In genomic region chr5:9861664-9862256, GRCh38 we compare ENCODE assay signal across 25 cellular contexts.
DNase-seq lines count a peak whose midpoint lies in the region; ATAC-seq and TF ChIP-seq lines count a peak whose summit lies in the region.
"Had no signal": no experiment of that assay in that cellular context is flagged by ENCODE, and none has a peak within 500 bp of the region (broad histone marks: within the 10 kb centered on the region; RNA-seq: fewer than 3 reads in every experiment).

No MANE protein-coding gene starts in this region.

- H3K4me1 ChIP-seq in adipocyte (ENCODE audit: control insufficient read depth, insufficient read depth, low read length) = peaks cover 8% of the 10 kb centered on the region
- H3K4me1 ChIP-seq in left ventricle myocardium inferior = no peaks in the 10 kb centered on the region

- TF ChIP-seq CTCF in left ventricle myocardium inferior (IDR thresholded peaks at IDR 0.05; ENCODE audit: borderline replicate concordance) = no peak

- H3K4me1 Mint-ChIP-seq in stimulated activated naive CD8-positive, alpha-beta T cell treated with anti-CD3 and anti-CD28 coated beads, Interleukin-15, amount 100 ng/mL, for 72 hours = no peaks in the 10 kb centered on the region
- H3K4me1 Mint-ChIP-seq: activated B cell treated with CpG ODN at 0.5 μM for 24 hours; activated naive CD8-positive, alpha-beta T cell treated with anti-CD3 and anti-CD28 coated beads for 36 hours; immature natural killer cell; stimulated activated effector memory CD8-positive, alpha-beta T cell treated with anti-CD3 and anti-CD28 coated beads, Interleukin-12 subunit alpha, Interleukin-12 subunit beta, amount 100 ng/mL, for 72 hours had no signal

- H3K9me3 ChIP-seq in adipocyte (ENCODE audit: control insufficient read depth, low read length) = peaks cover 27% of the 10 kb centered on the region
- H3K9me3 ChIP-seq in left ventricle myocardium inferior (replicated peaks) = peaks cover 40% of the 10 kb centered on the region

- H3K36me3 ChIP-seq in adipocyte (ENCODE audit: control insufficient read depth, insufficient read depth, low read length, severe bottlenecking) = no peaks in the 10 kb centered on the region
- no peaks in the 10 kb centered on the region for H3K36me3 ChIP-seq in left ventricle myocardium inferior

- no peak overlapping the region for H3K9ac ChIP-seq in adipocyte (ENCODE audit: low read length)

- DNase-seq in stimulated activated naive CD8-positive, alpha-beta T cell treated with anti-CD3 and anti-CD28 coated beads, Interleukin-15, amount 100 ng/mL, for 72 hours = no peak
- no peak for DNase-seq in stimulated activated naive CD8-positive, alpha-beta T cell treated with anti-CD3 and anti-CD28 coated beads, Interleukin-15, Interleukin-2, amounts not matched to agents 100 U/mL and 50 U/mL, for 24 hours
- DNase-seq in adipocyte (ENCODE audit: low read depth) = peak; percentile 41
- peak; percentile 3 for DNase-seq in kidney glomerular epithelial cell (lab: John Stamatoyannopoulos, UW)
- no peak for DNase-seq in left ventricle myocardium inferior
- no peak for DNase-seq in activated CD4-positive, alpha-beta T cell treated with anti-CD3 and anti-CD28 coated beads for 1 hour
- DNase-seq in NCI-H526 (lab: John Stamatoyannopoulos, UW) = no peak
- DNase-seq: 8988T; activated B cell treated with CpG ODN at 0.5 μM for 24 hours; activated CD4-positive, alpha-beta memory T cell treated with anti-CD3 and anti-CD28 coated beads for 36 hours; activated naive CD8-positive, alpha-beta T cell treated with anti-CD3 and anti-CD28 coated beads for 36 hours; endodermal cell; HCEC 1CT; immature natural killer cell; KG1; NCI-H1694; NCI-H2171; NCI-H524; stimulated activated CD4-positive, alpha-beta T cell treated with anti-CD3 and anti-CD28 coated beads, Interleukin-1b, Interleukin-23, amount 100 ng/mL, for 48 hours; T1000 had no signal

- no peaks in the 10 kb centered on the region for H3K27me3 Mint-ChIP-seq in stimulated activated naive CD8-positive, alpha-beta T cell treated with anti-CD3 and anti-CD28 coated beads, Interleukin-15, amount 100 ng/mL, for 72 hours
- H3K27me3 Mint-ChIP-seq: activated B cell treated with CpG ODN at 0.5 μM for 24 hours; activated CD4-positive, alpha-beta memory T cell treated with anti-CD3 and anti-CD28 coated beads for 36 hours; activated naive CD8-positive, alpha-beta T cell treated with anti-CD3 and anti-CD28 coated beads for 36 hours; progenitor cell of endocrine pancreas had no signal

- peaks cover 21 to 23% of the 10 kb centered on the region in 2 donors for H3K9me3 Mint-ChIP-seq in stimulated activated naive CD8-positive, alpha-beta T cell treated with anti-CD3 and anti-CD28 coated beads, Interleukin-15, amount 100 ng/mL, for 72 hours

- H3K4me3 Mint-ChIP-seq in stimulated activated naive CD8-positive, alpha-beta T cell treated with anti-CD3 and anti-CD28 coated beads, Interleukin-15, amount 100 ng/mL, for 72 hours = no peak overlapping the region
- H3K4me3 Mint-ChIP-seq: activated B cell treated with CpG ODN at 0.5 μM for 24 hours; activated CD4-positive, alpha-beta memory T cell treated with anti-CD3 and anti-CD28 coated beads for 36 hours; activated naive CD8-positive, alpha-beta T cell treated with anti-CD3 and anti-CD28 coated beads for 36 hours; endodermal cell; immature natural killer cell; stimulated activated effector memory CD8-positive, alpha-beta T cell treated with anti-CD3 and anti-CD28 coated beads, Interleukin-12 subunit alpha, Interleukin-12 subunit beta, amount 100 ng/mL, for 72 hours had no signal

- no peak overlapping the region for H3K4me3 ChIP-seq in adipocyte (ENCODE audit: low read length)
- no peak overlapping the region for H3K4me3 ChIP-seq in left ventricle myocardium inferior
- H3K4me3 ChIP-seq: SK-N-MC had no signal

- H3K27me3 ChIP-seq in adipocyte (replicated peaks; ENCODE audit: control insufficient read depth, insufficient read depth, low read length) (peaks cover 18% of the 10 kb centered on the region), left ventricle myocardium inferior (ENCODE audit: low read depth) (no peaks in the 10 kb centered on the region)

- H3K27ac Mint-ChIP-seq in stimulated activated naive CD8-positive, alpha-beta T cell treated with anti-CD3 and anti-CD28 coated beads, Interleukin-15, amount 100 ng/mL, for 72 hours = no peak overlapping the region
- H3K27ac Mint-ChIP-seq: activated B cell treated with CpG ODN at 0.5 μM for 24 hours; activated CD4-positive, alpha-beta memory T cell treated with anti-CD3 and anti-CD28 coated beads for 36 hours; activated naive CD8-positive, alpha-beta T cell treated with anti-CD3 and anti-CD28 coated beads for 36 hours; endodermal cell; immature natural killer cell; progenitor cell of endocrine pancreas; stimulated activated effector memory CD8-positive, alpha-beta T cell treated with anti-CD3 and anti-CD28 coated beads, Interleukin-12 subunit alpha, Interleukin-12 subunit beta, amount 100 ng/mL, for 72 hours had no signal

- intact Hi-C loops in left ventricle myocardium inferior (cut with micrococcal nuclease) = no loop called here

- ATAC-seq in stimulated activated naive CD8-positive, alpha-beta T cell treated with anti-CD3 and anti-CD28 coated beads, Interleukin-15, amount 100 ng/mL, for 72 hours = peak; percentile 9
- no peak for ATAC-seq in stimulated activated naive CD8-positive, alpha-beta T cell treated with anti-CD3 and anti-CD28 coated beads, Interleukin-15, Interleukin-2, amounts not matched to agents 100 U/mL and 50 U/mL, for 24 hours
- ATAC-seq in GM21529 (IDR thresholded peaks at IDR 0.05; ENCODE audit: unreplicated experiment) = no peak
- ATAC-seq: stimulated activated effector memory CD8-positive, alpha-beta T cell treated with anti-CD3 and anti-CD28 coated beads, Interleukin-12 subunit alpha, Interleukin-12 subunit beta, amount 100 ng/mL, for 72 hours had no signal

- H3K27ac ChIP-seq in left ventricle myocardium inferior (replicated peaks) = no peak overlapping the region
- H3K27ac ChIP-seq: C4-2B, SK-N-MC had no signal

Comparison
In these comparisons a context has a peak if more than half of its experiments do, and no peak if none do; other contexts are left out.
1. DNase-seq: peak in adipocyte (single experiment) and kidney glomerular epithelial cell (single experiment); none in stimulated activated naive CD8-positive, alpha-beta T cell treated with anti-CD3 and anti-CD28 coated beads, Interleukin-15, amount 100 ng/mL, for 72 hours (0 of 2), stimulated activated naive CD8-positive, alpha-beta T cell treated with anti-CD3 and anti-CD28 coated beads, Interleukin-15, Interleukin-2, amounts not matched to agents 100 U/mL and 50 U/mL, for 24 hours (single experiment), left ventricle myocardium inferior (single experiment), activated CD4-positive, alpha-beta T cell treated with anti-CD3 and anti-CD28 coated beads for 1 hour (single experiment) and NCI-H526 (0 of 2).